In the genomic region with DNA sequence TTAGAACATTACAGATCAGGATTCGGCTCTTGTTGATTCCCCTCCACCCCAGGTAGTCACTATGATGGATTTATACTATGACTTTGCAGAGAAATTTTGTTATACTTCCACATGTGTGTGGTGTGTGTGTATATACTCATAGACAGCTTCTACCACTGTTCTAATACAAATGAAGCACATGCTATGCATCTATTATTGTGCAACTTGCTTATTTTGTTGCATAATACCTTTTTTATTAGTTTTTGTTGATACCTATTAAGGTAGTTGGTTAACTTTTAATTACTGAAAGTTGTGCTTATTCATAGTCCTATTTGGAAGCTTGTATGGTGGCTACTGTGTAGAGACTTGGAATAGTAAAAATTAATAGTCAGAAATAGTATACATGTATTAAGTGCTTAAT, we compare ENCODE assay signal across 31 cellular contexts.
"Had no signal": no experiment of that assay in that cellular context is flagged by ENCODE, and none has a peak within 500 bp of the region (broad histone marks: within the 10 kb centered on the region; RNA-seq: fewer than 3 reads in every experiment).

No MANE protein-coding gene starts in this region.

- H3K27ac ChIP-seq: neutrophil, pancreas, prostate gland, skin epidermis, spleen, suprapubic skin, testis, tibial artery, transverse colon, upper lobe of right lung, vagina had no signal

- H3K36me3 Mint-ChIP-seq: natural killer cell treated with Interleukin-12 subunit alpha and Interleukin-12 subunit beta and Interleukin-15 and Interleukin-18, amount 100 ng/mL, for 72 hours; stimulated activated memory B cell treated with anti-CD40 and anti-IgM and Interleukin-4, amounts not matched to agents 10 μg/mL and 1 μg/mL and 100 μg/mL, for 72 hours; type B pancreatic cell had no signal

- FAIRE-seq: pancreas, urothelium cell line had no signal

- H3K27ac Mint-ChIP-seq: naive thymus-derived CD8-positive, alpha-beta T cell; natural killer cell treated with Interleukin-12 subunit alpha and Interleukin-12 subunit beta and Interleukin-15 and Interleukin-18, amount 100 ng/mL, for 72 hours; stimulated activated memory B cell treated with anti-CD40 and anti-IgM and Interleukin-4, amounts not matched to agents 10 μg/mL and 1 μg/mL and 100 μg/mL, for 72 hours; type B pancreatic cell had no signal

- H3K4me3 Mint-ChIP-seq: naive thymus-derived CD8-positive, alpha-beta T cell; natural killer cell treated with Interleukin-12 subunit alpha and Interleukin-12 subunit beta and Interleukin-15 and Interleukin-18, amount 100 ng/mL, for 72 hours; nephron progenitor cell; neural crest cell; stimulated activated memory B cell treated with anti-CD40 and anti-IgM and Interleukin-4, amounts not matched to agents 10 μg/mL and 1 μg/mL and 100 μg/mL, for 72 hours; stimulated activated naive CD8-positive, alpha-beta T cell treated with anti-CD3 and anti-CD28 coated beads, Interleukin-15, amount 100 ng/mL, for 72 hours; type B pancreatic cell had no signal

- H3K4me3 ChIP-seq: pancreas, prostate gland, skin epidermis, smooth muscle cell, spleen, suprapubic skin, testis, tibial artery, transverse colon, upper lobe of right lung, vagina had no signal

- H3K27me3 ChIP-seq: suprapubic skin, testis, transverse colon, upper lobe of right lung, vagina had no signal

- DNase-seq: naive thymus-derived CD8-positive, alpha-beta T cell; nephron progenitor cell; nucleus accumbens; pancreas; right cardiac atrium; spleen; stimulated activated CD4-positive, alpha-beta T cell treated with anti-CD3 and anti-CD28 coated beads, Interleukin-12 subunit alpha, Interleukin-12 subunit beta, amount 100 ng/mL, for 4 hours; stimulated activated CD4-positive, alpha-beta T cell treated with anti-CD3 and anti-CD28 coated beads, Interleukin-1b, Interleukin-23, amount 100 ng/mL, for 48 hours; stimulated activated CD4-positive, alpha-beta T cell treated with anti-CD3 and anti-CD28 coated beads, Interleukin-4, amount 100 ng/mL, for 1 hour; stimulated activated CD4-positive, alpha-beta T cell treated with anti-CD3 and anti-CD28 coated beads, Interleukin-4, amount 100 ng/mL, for 4 hours; stimulated activated CD8-positive, alpha-beta memory T cell treated with anti-CD3 and anti-CD28 coated beads, Interleukin-4, amount 100 ng/mL, for 48 hours; stimulated activated naive CD4-positive, alpha-beta T cell; stimulated activated naive CD8-positive, alpha-beta T cell treated with anti-CD3 and anti-CD28 coated beads, Interleukin-15, amount 100 ng/mL, for 72 hours; stimulated activated naive CD8-positive, alpha-beta T cell treated with anti-CD3 and anti-CD28 coated beads, Interleukin-15, Interleukin-2, amounts not matched to agents 100 U/mL and 50 U/mL, for 24 hours; substantia nigra; testis; transverse colon; upper lobe of right lung had no signal

- ATAC-seq: naive thymus-derived CD8-positive, alpha-beta T cell; natural killer cell treated with Interleukin-12 subunit alpha and Interleukin-12 subunit beta and Interleukin-15 and Interleukin-18, amount 100 ng/mL, for 72 hours; pancreas; right cardiac atrium; sciatic nerve; stimulated activated memory B cell treated with anti-CD40 and anti-IgM and Interleukin-4, amounts not matched to agents 10 μg/mL and 1 μg/mL and 100 μg/mL, for 72 hours; stimulated activated naive CD8-positive, alpha-beta T cell treated with anti-CD3 and anti-CD28 coated beads, Interleukin-15, amount 100 ng/mL, for 72 hours; stimulated activated naive CD8-positive, alpha-beta T cell treated with anti-CD3 and anti-CD28 coated beads, Interleukin-15, Interleukin-2, amounts not matched to agents 100 U/mL and 50 U/mL, for 24 hours had no signal

- H3K9me3 Mint-ChIP-seq: nephron progenitor cell, neural crest cell, type B pancreatic cell had no signal

- H3K4me1 ChIP-seq: pancreas, prostate gland, spleen, suprapubic skin, testis, tibial artery, transverse colon, upper lobe of right lung, vagina had no signal

- H3K4me1 Mint-ChIP-seq: naive thymus-derived CD8-positive, alpha-beta T cell; neural crest cell; stimulated activated memory B cell treated with anti-CD40 and anti-IgM and Interleukin-4, amounts not matched to agents 10 μg/mL and 1 μg/mL and 100 μg/mL, for 72 hours; stimulated activated naive CD8-positive, alpha-beta T cell treated with anti-CD3 and anti-CD28 coated beads, Interleukin-15, amount 100 ng/mL, for 72 hours had no signal

- H3K36me3 ChIP-seq: neutrophil, pancreas, prostate gland, spleen, suprapubic skin, tibial artery, transverse colon, upper lobe of right lung, vagina had no signal

- H3K4me2 ChIP-seq: smooth muscle cell had no signal

- H3K9me3 ChIP-seq: neutrophil, pancreas, prostate gland, spleen, suprapubic skin, testis, tibial artery, transverse colon, upper lobe of right lung, vagina had no signal
